ENCODE assay signal across 24 cellular contexts in the genomic region with DNA sequence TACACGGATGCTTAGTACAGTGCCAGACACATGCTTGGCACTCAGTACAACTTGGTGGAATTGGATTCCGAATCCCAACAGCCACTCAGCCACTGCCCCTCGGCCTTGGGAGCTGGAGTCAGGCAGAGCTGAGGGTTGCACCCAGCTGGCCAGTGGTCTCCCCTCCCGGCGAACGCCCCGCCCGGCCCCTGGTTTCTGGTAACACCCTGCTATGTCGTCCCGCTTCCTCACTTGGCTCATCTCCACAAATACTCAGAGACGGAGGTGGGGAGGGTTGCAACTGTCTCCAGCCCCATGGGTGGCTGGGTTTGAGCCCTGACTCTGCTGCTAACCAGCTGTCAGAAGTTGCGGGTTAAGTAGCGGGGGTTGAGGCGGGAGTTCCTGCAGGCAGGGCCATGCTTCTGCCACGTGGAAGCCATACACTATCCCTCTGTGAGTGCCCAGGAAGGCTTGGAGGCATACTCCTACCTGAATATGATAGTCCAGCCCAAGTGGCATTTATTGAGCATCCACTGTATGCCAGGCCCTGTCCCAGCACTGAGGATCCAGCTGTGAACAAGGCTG.
"Had no signal": no experiment of that assay in that cellular context is flagged by ENCODE, and none has a peak within 500 bp of the region (broad histone marks: within the 10 kb centered on the region; RNA-seq: fewer than 3 reads in every experiment).

No MANE protein-coding gene starts in this region.

- H2AFZ ChIP-seq: neural progenitor cell had no signal

- H3K9me3 Mint-ChIP-seq: dendritic cell treated with granulocyte-macrophage colony-stimulating factor and Interleukin-4, amounts not matched to agents 40 ng/mL and 50 ng/mL, for 4 days had no signal

- ATAC-seq: effector memory CD8-positive, alpha-beta T cell; foreskin keratinocyte; left cardiac atrium; natural killer cell; pancreas; psoas muscle had no signal

- H3K9me3 ChIP-seq: pancreas, psoas muscle, right lobe of liver had no signal

- DNase-seq: cerebellar nuclear complex; effector memory CD8-positive, alpha-beta T cell; foreskin keratinocyte; immature natural killer cell; left cardiac atrium; left ventricle myocardium inferior; mammary epithelial cell; natural killer cell; occipital lobe; psoas muscle; retina; right lobe of liver; spleen; stimulated activated CD4-positive, alpha-beta T cell treated with anti-CD3 and anti-CD28 coated beads, Interleukin-15, amount 100 ng/mL, for 24 hours; stimulated activated CD4-positive, alpha-beta T cell treated with anti-CD3 and anti-CD28 coated beads, Interleukin-1b, Interleukin-23, amount 100 ng/mL, for 48 hours; stimulated activated CD4-positive, alpha-beta T cell treated with anti-CD3 and anti-CD28 coated beads, Interleukin-4, amount 100 ng/mL, for 4 hours; stimulated activated naive CD4-positive, alpha-beta T cell; stomach; substantia nigra; transverse colon had no signal

- H3K4me2 ChIP-seq: neural progenitor cell had no signal

- H3K4me3 ChIP-seq: left ventricle myocardium inferior, neural progenitor cell, pancreas, psoas muscle, right lobe of liver, spleen, stomach, thoracic aorta, transverse colon had no signal

- H3K36me3 ChIP-seq: left ventricle myocardium inferior, neural progenitor cell, pancreas, right lobe of liver, spleen, stomach, thoracic aorta, transverse colon had no signal

- H3K27ac Mint-ChIP-seq: dendritic cell treated with granulocyte-macrophage colony-stimulating factor and Interleukin-4, amounts not matched to agents 40 ng/mL and 50 ng/mL, for 4 days; effector memory CD8-positive, alpha-beta T cell; natural killer cell; neural progenitor cell had no signal

- H3K36me3 Mint-ChIP-seq: natural killer cell had no signal

- H3K4me1 ChIP-seq: foreskin keratinocyte, left ventricle myocardium inferior, neural progenitor cell, pancreas, psoas muscle, right lobe of liver, stomach, transverse colon had no signal

- H3K4me1 Mint-ChIP-seq: neural progenitor cell had no signal

- H3K9ac ChIP-seq: neural progenitor cell had no signal

- H3K27me3 ChIP-seq: neural progenitor cell, pancreas had no signal

- H3K4me3 Mint-ChIP-seq: dendritic cell treated with granulocyte-macrophage colony-stimulating factor and Interleukin-4, amounts not matched to agents 40 ng/mL and 50 ng/mL, for 4 days; effector memory CD8-positive, alpha-beta T cell; immature natural killer cell; natural killer cell; neural progenitor cell had no signal

- H3K27ac ChIP-seq: foreskin keratinocyte, left ventricle myocardium inferior, neural progenitor cell, pancreas, psoas muscle, right lobe of liver, spleen, stomach, thoracic aorta, transverse colon had no signal
